Comparison of ENCODE assay signal across 8 cellular contexts in genomic region chr13:28100149-28101121, GRCh38. TPM values are rescaled to one million over a fixed set of nuclear protein-coding genes. Genes with fewer than 3 reads are reported as not detected.
DNase-seq lines count a peak whose midpoint lies in the region; ATAC-seq and TF ChIP-seq lines count a peak whose summit lies in the region.

Gene FLT3, minus strand, starts transcription at chr13:28100576. Its CDS starts 66 bp downstream, at chr13:28100510.

- H3K27ac ChIP-seq in BLaER1 treated with 17β-estradiol and CSF1 and Interleukin-3, amounts not matched to agents 10 nM and 100 nM: peak within 1 kb of the TSS in 7 of 11 experiments; percentile 18 to 57 (median 44); a peak in 12 of 22 replicates

- H3K27me3 Mint-ChIP-seq in activated CD8-positive, alpha-beta T cell treated with anti-CD3 and anti-CD28 coated beads, Interleukin-2, amount 10 ng/mL, durations not matched to agents 7 days and 5 days (ENCODE audit: low read depth): peaks cover 52% of the 10 kb centered on the region
- peaks cover 92% of the 10 kb centered on the region for H3K27me3 Mint-ChIP-seq in neural crest cell (ENCODE audit: low read depth)

- peaks cover 0 to 8% (median 0%) of the 10 kb centered on the region in 11 experiments; a peak in 1 of 22 replicates for H4K20me1 ChIP-seq in BLaER1 treated with 17β-estradiol and CSF1 and Interleukin-3, amounts not matched to agents 10 nM and 100 nM

- DNase-seq in M059J (ENCODE audit: low read depth): peak; percentile 59
- DNase-seq in activated CD8-positive, alpha-beta T cell treated with anti-CD3 and anti-CD28 coated beads, Interleukin-2, amount 10 ng/mL, durations not matched to agents 7 days and 5 days: peak; percentile 38
- peak; percentile 30 for DNase-seq in fibroblast of mammary gland (ENCODE audit: low read depth)
- peak; percentile 38 for DNase-seq in neural crest cell (ENCODE audit: low read depth, low spot score)
- no peak for DNase-seq in cerebellar nuclear complex (lab: John Stamatoyannopoulos, UW)

- no peaks in the 10 kb centered on the region for H3K36me3 ChIP-seq in BLaER1 treated with 17β-estradiol and CSF1 and Interleukin-3, amounts not matched to agents 10 nM and 100 nM

- ATAC-seq in GM19328 (IDR thresholded peaks at IDR 0.05; ENCODE audit: unreplicated experiment) (peak; percentile 54), GM18858 (IDR thresholded peaks at IDR 0.05; ENCODE audit: unreplicated experiment) (no peak)
- ATAC-seq in activated CD8-positive, alpha-beta T cell treated with anti-CD3 and anti-CD28 coated beads, Interleukin-2, amount 10 ng/mL, durations not matched to agents 7 days and 5 days: peak; percentile 88

- H3K4me3 ChIP-seq in BLaER1 treated with 17β-estradiol and CSF1 and Interleukin-3, amounts not matched to agents 10 nM and 100 nM: peak within 1 kb of the TSS; percentile 54 to 72 (median 66)
- H3K4me3 ChIP-seq in fibroblast of mammary gland (ENCODE audit: control insufficient read depth, low read depth, low read length): no peak within 1 kb of the TSS

- POLR2A ChIA-PET in activated CD8-positive, alpha-beta T cell treated with anti-CD3 and anti-CD28 coated beads, Interleukin-2, amount 10 ng/mL, durations not matched to agents 7 days and 5 days (lab: Charles Lee): interaction anchor here (0.6 kb wide), 1 partner anchor 69 kb away, joined by 3 read pairs; no protein-coding TSS in a partner anchor

- peaks cover 3% of the 10 kb centered on the region for H3K36me3 Mint-ChIP-seq in activated CD8-positive, alpha-beta T cell treated with anti-CD3 and anti-CD28 coated beads, Interleukin-2, amount 10 ng/mL, durations not matched to agents 7 days and 5 days (ENCODE audit: low read depth)
- H3K36me3 Mint-ChIP-seq in neural crest cell (ENCODE audit: low read depth): peaks cover 3% of the 10 kb centered on the region

- H3K9me3 Mint-ChIP-seq in activated CD8-positive, alpha-beta T cell treated with anti-CD3 and anti-CD28 coated beads, Interleukin-2, amount 10 ng/mL, durations not matched to agents 7 days and 5 days (ENCODE audit: insufficient read depth): no peaks in the 10 kb centered on the region
- no peaks in the 10 kb centered on the region for H3K9me3 Mint-ChIP-seq in neural crest cell

- peaks cover 4 to 24% (median 19%) of the 10 kb centered on the region in 10 experiments for H3K4me1 ChIP-seq in BLaER1 treated with 17β-estradiol and CSF1 and Interleukin-3, amounts not matched to agents 10 nM and 100 nM

- peaks cover 5% of the 10 kb centered on the region for H3K4me1 Mint-ChIP-seq in activated CD8-positive, alpha-beta T cell treated with anti-CD3 and anti-CD28 coated beads, Interleukin-2, amount 10 ng/mL, durations not matched to agents 7 days and 5 days (ENCODE audit: low read depth)
- H3K4me1 Mint-ChIP-seq in neural crest cell: peaks cover 10% of the 10 kb centered on the region

- H3K27ac Mint-ChIP-seq in activated CD8-positive, alpha-beta T cell treated with anti-CD3 and anti-CD28 coated beads, Interleukin-2, amount 10 ng/mL, durations not matched to agents 7 days and 5 days: no peak within 1 kb of the TSS
- no peak within 1 kb of the TSS for H3K27ac Mint-ChIP-seq in neural crest cell (ENCODE audit: unreplicated experiment)

- peak within 1 kb of the TSS; percentile 55 for H3K4me3 Mint-ChIP-seq in activated CD8-positive, alpha-beta T cell treated with anti-CD3 and anti-CD28 coated beads, Interleukin-2, amount 10 ng/mL, durations not matched to agents 7 days and 5 days
- peak within 1 kb of the TSS; percentile 80 for H3K4me3 Mint-ChIP-seq in neural crest cell

- H3K4me2 ChIP-seq in BLaER1 treated with 17β-estradiol and CSF1 and Interleukin-3, amounts not matched to agents 10 nM and 100 nM: peak within 1 kb of the TSS; percentile 92 to 99 (median 97)

- TF ChIP-seq CTCF in fibroblast of mammary gland (conservative IDR thresholded peaks at IDR 0.05; ENCODE audit: control insufficient read depth, insufficient read depth, low read depth, low read length) (no peak), neural crest cell (conservative IDR thresholded peaks at IDR 0.05) (no peak)

- H3K27me3 ChIP-seq in BLaER1 treated with 17β-estradiol and CSF1 and Interleukin-3, amounts not matched to agents 10 nM and 100 nM: peaks cover 46 to 56% (median 49%) of the 10 kb centered on the region in 11 experiments

- CTCF ChIA-PET in activated CD8-positive, alpha-beta T cell treated with anti-CD3 and anti-CD28 coated beads, Interleukin-2, amount 10 ng/mL, durations not matched to agents 7 days and 5 days (lab: Charles Lee): no interaction called here

- peaks cover 8 to 16% (median 12%) of the 10 kb centered on the region in 11 experiments; a peak in 16 of 22 replicates for H3K9me3 ChIP-seq in BLaER1 treated with 17β-estradiol and CSF1 and Interleukin-3, amounts not matched to agents 10 nM and 100 nM (replicated peaks in 1 of 11)

- peak within 1 kb of the TSS; percentile 11 to 75 (median 63); a peak in 20 of 22 replicates for H3K9ac ChIP-seq in BLaER1 treated with 17β-estradiol and CSF1 and Interleukin-3, amounts not matched to agents 10 nM and 100 nM

RNA-seq across cellular contexts. Expression of gene FLT3, which starts in this region (rescaled TPM):
- 0.12 TPM in 1 of 2 replicates, not detected in the other for total RNA-seq in M059J (2014; rRNA removed; shearing (Covaris generic))
- total RNA-seq in activated CD8-positive, alpha-beta T cell treated with anti-CD3 and anti-CD28 coated beads, Interleukin-2, amount 10 ng/mL, durations not matched to agents 7 days and 5 days: not detected
- total RNA-seq in neural crest cell: not detected in 2 replicates

Comparison
In these comparisons a context has a peak if more than half of its experiments do, and no peak if none do; other contexts are left out.
1. Peak in DNase-seq in M059J; RNA of the gene not detected or under 1 TPM.
2. Peak in DNase-seq and ATAC-seq in activated CD8-positive, alpha-beta T cell treated with anti-CD3 and anti-CD28 coated beads, Interleukin-2, amount 10 ng/mL, durations not matched to agents 7 days and 5 days; RNA of the gene not detected or under 1 TPM.
3. Peak in DNase-seq in neural crest cell; RNA of the gene not detected or under 1 TPM.